In genomic region chr2:54595161-54595803, GRCh38 we compare ENCODE assay signal across 13 cellular contexts.
DNase-seq lines count a peak whose midpoint lies in the region; ATAC-seq and TF ChIP-seq lines count a peak whose summit lies in the region.
"Had no signal": no experiment of that assay in that cellular context is flagged by ENCODE, and none has a peak within 500 bp of the region (broad histone marks: within the 10 kb centered on the region; RNA-seq: fewer than 3 reads in every experiment).

No MANE protein-coding gene starts in this region.

- H3K4me3 Mint-ChIP-seq in activated CD4-positive, alpha-beta T cell treated with anti-CD3 and anti-CD28 coated beads, Interleukin-2, amount 10 ng/mL, durations not matched to agents 7 days and 5 days, result no peak overlapping the region
- peak overlapping the region; percentile 39 for H3K4me3 Mint-ChIP-seq in endothelial cell (ENCODE audit: unreplicated experiment)
- no peak overlapping the region for H3K4me3 Mint-ChIP-seq in stimulated activated effector memory CD8-positive, alpha-beta T cell treated with anti-CD3 and anti-CD28 coated beads, Interleukin-12 subunit alpha, Interleukin-12 subunit beta, amount 100 ng/mL, for 72 hours

- no peak for DNase-seq in activated CD4-positive, alpha-beta T cell treated with anti-CD3 and anti-CD28 coated beads, Interleukin-2, amount 10 ng/mL, durations not matched to agents 7 days and 5 days
- DNase-seq in activated CD4-positive, alpha-beta T cell treated with anti-CD3 and anti-CD28 coated beads for 1 hour, result no peak
- DNase-seq in RWPE1 (ENCODE audit: low spot score), result no peak
- DNase-seq in endothelial cell (ENCODE audit: low spot score), result no peak
- DNase-seq in stimulated activated effector memory CD8-positive, alpha-beta T cell treated with anti-CD3 and anti-CD28 coated beads, Interleukin-12 subunit alpha, Interleukin-12 subunit beta, amount 100 ng/mL, for 72 hours (ENCODE audit: low spot score in 2 of 2), result no peak
- no peak for DNase-seq in NCI-H526 (lab: John Stamatoyannopoulos, UW)
- DNase-seq in HUDEP-2 (lab: John Stamatoyannopoulos, UW; ENCODE audit: unreplicated experiment in 76 of 76), result no peak
- DNase-seq in mucosa of gallbladder (ENCODE audit: low spot score), result no peak
- DNase-seq: amniotic stem cell, DMS 273 treated with DMSO at 0.1 percent for 48 hours, NCI-H1105, NCI-H345, tibial artery had no signal

- peak overlapping the region; percentile 47; the same call in 1 of the 2 replicates for H3K27ac ChIP-seq in RWPE1

- TF ChIP-seq CTCF in RWPE1 (conservative IDR thresholded peaks at IDR 0.05; ENCODE audit: low read depth) (no peak), endothelial cell (IDR thresholded peaks at IDR 0.05; ENCODE audit: unreplicated experiment) (no peak)

- H3K4me1 Mint-ChIP-seq in activated CD4-positive, alpha-beta T cell treated with anti-CD3 and anti-CD28 coated beads, Interleukin-2, amount 10 ng/mL, durations not matched to agents 7 days and 5 days, result peaks cover 84% of the 10 kb centered on the region
- peaks cover 82% of the 10 kb centered on the region for H3K4me1 Mint-ChIP-seq in endothelial cell (ENCODE audit: unreplicated experiment)
- H3K4me1 Mint-ChIP-seq in stimulated activated effector memory CD8-positive, alpha-beta T cell treated with anti-CD3 and anti-CD28 coated beads, Interleukin-12 subunit alpha, Interleukin-12 subunit beta, amount 100 ng/mL, for 72 hours, result peaks cover 65% of the 10 kb centered on the region

- H3K9me3 Mint-ChIP-seq in activated CD4-positive, alpha-beta T cell treated with anti-CD3 and anti-CD28 coated beads, Interleukin-2, amount 10 ng/mL, durations not matched to agents 7 days and 5 days, result no peaks in the 10 kb centered on the region
- no peaks in the 10 kb centered on the region for H3K9me3 Mint-ChIP-seq in endothelial cell (ENCODE audit: unreplicated experiment)
- H3K9me3 Mint-ChIP-seq in stimulated activated effector memory CD8-positive, alpha-beta T cell treated with anti-CD3 and anti-CD28 coated beads, Interleukin-12 subunit alpha, Interleukin-12 subunit beta, amount 100 ng/mL, for 72 hours, result no peaks in the 10 kb centered on the region

- peaks cover 64% of the 10 kb centered on the region for H3K36me3 Mint-ChIP-seq in activated CD4-positive, alpha-beta T cell treated with anti-CD3 and anti-CD28 coated beads, Interleukin-2, amount 10 ng/mL, durations not matched to agents 7 days and 5 days (ENCODE audit: low read depth)
- peaks cover 75% of the 10 kb centered on the region for H3K36me3 Mint-ChIP-seq in endothelial cell (ENCODE audit: low read depth, unreplicated experiment)
- no peaks in the 10 kb centered on the region for H3K36me3 Mint-ChIP-seq in stimulated activated effector memory CD8-positive, alpha-beta T cell treated with anti-CD3 and anti-CD28 coated beads, Interleukin-12 subunit alpha, Interleukin-12 subunit beta, amount 100 ng/mL, for 72 hours

- POLR2A ChIA-PET in activated CD4-positive, alpha-beta T cell treated with anti-CD3 and anti-CD28 coated beads, Interleukin-2, amount 10 ng/mL, durations not matched to agents 7 days and 5 days (lab: Charles Lee), result no interaction called here
- POLR2A ChIA-PET in RWPE1 (lab: Yijun Ruan, JAX; ENCODE audit: low non-redundant PET), result interaction anchor here (0.6 kb wide), 1 partner anchor 20 kb away, joined by 4 read pairs; no protein-coding TSS in a partner anchor

- CTCF ChIA-PET in activated CD4-positive, alpha-beta T cell treated with anti-CD3 and anti-CD28 coated beads, Interleukin-2, amount 10 ng/mL, durations not matched to agents 7 days and 5 days (lab: Charles Lee), result interaction anchor here (1.2 to 1.4 kb wide), 4 partner anchors 9 to 36 kb away, joined by 3 to 4 read pairs (median 4); no protein-coding TSS in a partner anchor
- CTCF ChIA-PET in RWPE1 (lab: Yijun Ruan, JAX), result interaction anchor here (0.6 kb wide), 1 partner anchor 892 kb away, joined by 3 read pairs; no protein-coding TSS in a partner anchor

- ATAC-seq in stimulated activated effector memory CD8-positive, alpha-beta T cell treated with anti-CD3 and anti-CD28 coated beads, Interleukin-12 subunit alpha, Interleukin-12 subunit beta, amount 100 ng/mL, for 72 hours, result no peak

- no peaks in the 10 kb centered on the region for H3K27me3 Mint-ChIP-seq in activated CD4-positive, alpha-beta T cell treated with anti-CD3 and anti-CD28 coated beads, Interleukin-2, amount 10 ng/mL, durations not matched to agents 7 days and 5 days
- H3K27me3 Mint-ChIP-seq in endothelial cell (ENCODE audit: unreplicated experiment), result peaks cover 50% of the 10 kb centered on the region

- peak overlapping the region; percentile 95 for H3K27ac Mint-ChIP-seq in activated CD4-positive, alpha-beta T cell treated with anti-CD3 and anti-CD28 coated beads, Interleukin-2, amount 10 ng/mL, durations not matched to agents 7 days and 5 days
- peak overlapping the region; percentile 82 for H3K27ac Mint-ChIP-seq in endothelial cell (ENCODE audit: unreplicated experiment)
- peak overlapping the region; percentile 99 for H3K27ac Mint-ChIP-seq in stimulated activated effector memory CD8-positive, alpha-beta T cell treated with anti-CD3 and anti-CD28 coated beads, Interleukin-12 subunit alpha, Interleukin-12 subunit beta, amount 100 ng/mL, for 72 hours
